In the genomic region with DNA sequence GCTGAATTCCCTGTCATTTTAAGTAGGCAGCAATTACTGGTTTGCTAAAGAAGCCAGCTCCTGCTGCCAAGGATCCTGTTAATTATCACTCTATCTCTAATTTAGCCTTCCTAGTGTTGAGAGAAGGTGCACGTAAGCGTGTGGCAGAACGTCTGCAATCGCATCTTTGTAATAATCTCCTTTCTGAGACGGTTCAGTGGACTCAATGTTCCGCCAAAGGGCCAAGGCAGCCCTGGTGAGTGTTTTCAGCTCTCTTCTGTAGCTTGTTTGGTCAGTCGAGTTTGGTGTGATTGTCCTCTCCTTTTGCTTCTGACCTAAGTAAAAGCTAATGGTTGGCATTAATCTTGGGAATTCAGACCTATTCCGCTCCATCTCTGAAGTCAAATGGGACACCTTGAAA, we compare ENCODE assay signal across 19 cellular contexts. TPM values are rescaled to one million over a fixed set of nuclear protein-coding genes. Genes with fewer than 3 reads are reported as not detected.
A peak's percentile ranks its signal among the peaks of the same experiment; 100 is the strongest.
DNase-seq lines count a peak whose midpoint lies in the region; ATAC-seq and TF ChIP-seq lines count a peak whose summit lies in the region.
"Had no signal": no experiment of that assay in that cellular context is flagged by ENCODE, and none has a peak within 500 bp of the region (broad histone marks: within the 10 kb centered on the region; RNA-seq: fewer than 3 reads in every experiment).

No MANE protein-coding gene starts in this region.

- no peaks in the 10 kb centered on the region for H3K36me3 Mint-ChIP-seq in Caco-2 (ENCODE audit: insufficient read depth, unreplicated experiment)

- in situ Hi-C loops in Panc1 (cut with HindIII; ENCODE audit: low pct_unique_long_range_greater_than_20kb, low sequenced_read_pairs): no loop called here

- no peak for ATAC-seq in Panc1
- ATAC-seq: activated naive CD8-positive, alpha-beta T cell treated with anti-CD3 and anti-CD28 coated beads, Interleukin-2, amount 50 U/mL, for 24 hours; HCT116 had no signal

- H3K9me3 ChIP-seq in Caco-2: no peaks in the 10 kb centered on the region
- H3K9me3 ChIP-seq in Panc1 (ENCODE audit: control insufficient read depth, insufficient read depth, low read depth, low read length): no peaks in the 10 kb centered on the region

- no peaks in the 10 kb centered on the region for H3K27me3 ChIP-seq in Caco-2 (replicated peaks; ENCODE audit: control insufficient read depth, insufficient read depth, low read length)
- H3K27me3 ChIP-seq in Panc1 (ENCODE audit: control insufficient read depth, insufficient read depth, low read length): no peaks in the 10 kb centered on the region

- DNase-seq in Caco-2: no peak
- no peak for DNase-seq in Panc1 (ENCODE audit: low read depth, low spot score)
- DNase-seq in glomerular visceral epithelial cell (ENCODE audit: extremely low spot score): peak; percentile 35
- peak; percentile 74 for DNase-seq in renal cortical epithelial cell (ENCODE audit: low read depth)
- no peak for DNase-seq in coronary artery (ENCODE audit: low spot score)
- no peak for DNase-seq in NCI-H2081 (lab: John Stamatoyannopoulos, UW)
- no peak for DNase-seq in ureter (ENCODE audit: low spot score)
- DNase-seq in islet precursor cell: no peak
- DNase-seq: activated CD4-positive, alpha-beta T cell treated with anti-CD3 and anti-CD28 coated beads, Interleukin-2, amount 10 ng/mL, durations not matched to agents 24 days and 14 days; activated naive CD8-positive, alpha-beta T cell treated with anti-CD3 and anti-CD28 coated beads, Interleukin-2, amount 50 U/mL, for 24 hours; activated T-cell treated with anti-CD3 and anti-CD28 coated beads, Interleukin-2, amount 50 U/mL, for 48 hours; DMS79 treated with DMSO at 0.1 percent for 48 hours; NCI-H187; NCI-H526 treated with DMSO at 0.1 percent for 48 hours; SIG-M5; T-helper 9 cell had no signal

- CTCF ChIA-PET in Caco-2 (lab: Charles Lee): no interaction called here
- CTCF ChIA-PET in Panc1 (lab: Charles Lee): no interaction called here

- no peaks in the 10 kb centered on the region for H3K9me3 Mint-ChIP-seq in Caco-2 (ENCODE audit: unreplicated experiment)
- H3K9me3 Mint-ChIP-seq: activated CD4-positive, alpha-beta T cell treated with anti-CD3 and anti-CD28 coated beads, Interleukin-2, amount 10 ng/mL, durations not matched to agents 24 days and 14 days; activated naive CD8-positive, alpha-beta T cell treated with anti-CD3 and anti-CD28 coated beads, Interleukin-2, amount 50 U/mL, for 24 hours; central memory CD8-positive, alpha-beta T cell; neural crest cell had no signal

- intact Hi-C loops in Caco-2 (cut with micrococcal nuclease; ENCODE audit: unreplicated experiment): no loop called here
- intact Hi-C loops in Panc1 (cut with micrococcal nuclease; ENCODE audit: unreplicated experiment): no loop called here

- peaks cover 42% of the 10 kb centered on the region for H3K4me1 Mint-ChIP-seq in Caco-2 (ENCODE audit: low read depth, unreplicated experiment)
- H3K4me1 Mint-ChIP-seq: activated naive CD8-positive, alpha-beta T cell treated with anti-CD3 and anti-CD28 coated beads, Interleukin-2, amount 50 U/mL, for 24 hours; central memory CD8-positive, alpha-beta T cell; neural crest cell had no signal

- peak overlapping the region; percentile 81 for H3K27ac Mint-ChIP-seq in Caco-2 (ENCODE audit: unreplicated experiment)
- H3K27ac Mint-ChIP-seq: activated CD4-positive, alpha-beta T cell treated with anti-CD3 and anti-CD28 coated beads, Interleukin-2, amount 10 ng/mL, durations not matched to agents 24 days and 14 days; activated naive CD8-positive, alpha-beta T cell treated with anti-CD3 and anti-CD28 coated beads, Interleukin-2, amount 50 U/mL, for 24 hours had no signal

- TF ChIP-seq CTCF in Caco-2 (IDR thresholded peaks at IDR 0.05; ENCODE audit: insufficient read depth in 1 of 2, low read depth in 1 of 2, low read length in 1 of 2, severe bottlenecking in 1 of 2, unreplicated experiment in 1 of 2) (no peak), Panc1 (IDR thresholded peaks at IDR 0.05) (no peak), coronary artery (IDR thresholded peaks at IDR 0.05) (no peak)

- POLR2A ChIA-PET in Caco-2 (lab: Charles Lee) (no interaction called here), Panc1 (lab: Charles Lee) (no interaction called here)

- no peaks in the 10 kb centered on the region for H3K27me3 Mint-ChIP-seq in Caco-2 (ENCODE audit: insufficient read depth, unreplicated experiment)
- H3K27me3 Mint-ChIP-seq: central memory CD8-positive, alpha-beta T cell had no signal

- BruUV-seq in Caco-2 (replicated peaks; lab: Mats Ljungman, UMichigan): no TSS peak
- TSS peak; percentile 61 for BruUV-seq in Panc1 (replicated peaks; lab: Mats Ljungman, UMichigan)

- H3K4me3 ChIP-seq in Caco-2 (ENCODE audit: low read depth, low read length) (no peak overlapping the region), Panc1 (ENCODE audit: low read depth in 2 of 2, low read length in 2 of 2) (peak overlapping the region; percentile 11 to 42; a peak in 3 of 4 replicates), coronary artery (no peak overlapping the region)

- H3K4me3 Mint-ChIP-seq in Caco-2 (ENCODE audit: unreplicated experiment): peak overlapping the region; percentile 29
- H3K4me3 Mint-ChIP-seq: activated CD4-positive, alpha-beta T cell treated with anti-CD3 and anti-CD28 coated beads, Interleukin-2, amount 10 ng/mL, durations not matched to agents 24 days and 14 days; activated naive CD8-positive, alpha-beta T cell treated with anti-CD3 and anti-CD28 coated beads, Interleukin-2, amount 50 U/mL, for 24 hours; central memory CD8-positive, alpha-beta T cell; neural crest cell had no signal

- H3K4me1 ChIP-seq in Caco-2 (peaks cover 57% of the 10 kb centered on the region), Panc1 (ENCODE audit: control insufficient read depth, insufficient read depth, low read length) (peaks cover 20% of the 10 kb centered on the region)

- H3K36me3 ChIP-seq in Caco-2 (ENCODE audit: control insufficient read depth, insufficient read depth, low read length) (no peaks in the 10 kb centered on the region), Panc1 (ENCODE audit: control insufficient read depth, insufficient read depth, low read length) (no peaks in the 10 kb centered on the region)

- H3K27ac ChIP-seq in Panc1 (ENCODE audit: low read length) (peak overlapping the region; percentile 86), coronary artery (peak overlapping the region in 1 of 2 donors; percentile 23)

RNA-seq across cellular contexts. Expression of gene MITF, which starts 24.2 kb away (rescaled TPM):
- total RNA-seq in Caco-2 (2022) (3.9 and 4.3 TPM in 2 replicates), Panc1 (2021; ENCODE audit: unreplicated experiment) (10.8 TPM), renal cortical epithelial cell (46.7 and 109 TPM in 2 replicates), ureter (28.0 TPM)
- polyA plus RNA-seq in Panc1 (2012; ENCODE audit: insufficient read length): 3.5 TPM

Comparison
In these comparisons a context has a peak if more than half of its experiments do, and no peak if none do; other contexts are left out.
1. DNase-seq: peak in glomerular visceral epithelial cell (single experiment) and renal cortical epithelial cell (single experiment); none in Caco-2 (0 of 2), Panc1 (single experiment), coronary artery (single experiment), NCI-H2081 (0 of 2), ureter (single experiment) and islet precursor cell (single experiment).
2. H3K4me3 ChIP-seq: peak in Panc1 (2 of 2); none in Caco-2 (single experiment) and coronary artery (single experiment).